8 cellular contexts compared by ENCODE assay signal in genomic region chr16:89478576-89479221, GRCh38. TPM values are rescaled to one million over a fixed set of nuclear protein-coding genes. Genes with fewer than 3 reads are reported as not detected.
DNase-seq lines count a peak whose midpoint lies in the region; ATAC-seq and TF ChIP-seq lines count a peak whose summit lies in the region.

No MANE protein-coding gene starts in this region.

- no peak overlapping the region for H3K27ac ChIP-seq in upper lobe of right lung

- CTCF ChIA-PET in activated CD8-positive, alpha-beta T cell treated with anti-CD3 and anti-CD28 coated beads, Interleukin-2, amount 10 ng/mL, durations not matched to agents 7 days and 5 days (lab: Charles Lee): interaction anchor here (0.7 to 1.5 kb wide), 2 partner anchors 18 to 34 kb away, joined by 3 to 5 read pairs; no protein-coding TSS in a partner anchor

- peaks cover 89% of the 10 kb centered on the region for H3K4me1 Mint-ChIP-seq in activated T-cell treated with anti-CD3 and anti-CD28 coated beads, Interleukin-2, amount 50 U/mL, for 4 hours (ENCODE audit: low read depth)
- H3K4me1 Mint-ChIP-seq in activated CD8-positive, alpha-beta T cell treated with anti-CD3 and anti-CD28 coated beads, Interleukin-2, amount 10 ng/mL, durations not matched to agents 7 days and 5 days (ENCODE audit: low read depth): peaks cover 89% of the 10 kb centered on the region

- DNase-seq in activated T-cell treated with anti-CD3 and anti-CD28 coated beads, Interleukin-2, amount 50 U/mL, for 4 hours: no peak
- DNase-seq in activated T-cell treated with anti-CD3 and anti-CD28 coated beads, Interleukin-2, amount 50 U/mL, for 1 hour: no peak
- no peak for DNase-seq in activated CD8-positive, alpha-beta T cell treated with anti-CD3 and anti-CD28 coated beads, Interleukin-2, amount 10 ng/mL, durations not matched to agents 7 days and 5 days
- peak; percentile 45 for DNase-seq in hepatic stellate cell (ENCODE audit: low spot score)
- DNase-seq in upper lobe of right lung: no peak
- no peak for DNase-seq in NCI-H526 treated with DMSO at 0.1 percent for 48 hours (lab: John Stamatoyannopoulos, UW)
- no peak for DNase-seq in left lobe of liver (ENCODE audit: low spot score)
- DNase-seq in C1 segment of cervical spinal cord (lab: John Stamatoyannopoulos, UW): no peak

- no peak overlapping the region for H3K4me3 ChIP-seq in upper lobe of right lung

- peak overlapping the region; percentile 69 for H3K27ac Mint-ChIP-seq in activated CD8-positive, alpha-beta T cell treated with anti-CD3 and anti-CD28 coated beads, Interleukin-2, amount 10 ng/mL, durations not matched to agents 7 days and 5 days

- POLR2A ChIA-PET in activated CD8-positive, alpha-beta T cell treated with anti-CD3 and anti-CD28 coated beads, Interleukin-2, amount 10 ng/mL, durations not matched to agents 7 days and 5 days (lab: Charles Lee): interaction anchor here (0.7 to 0.9 kb wide), 2 partner anchors 32 to 68 kb away, joined by 3 read pairs; no protein-coding TSS in a partner anchor

- H3K9me3 Mint-ChIP-seq in activated T-cell treated with anti-CD3 and anti-CD28 coated beads, Interleukin-2, amount 50 U/mL, for 4 hours: no peaks in the 10 kb centered on the region
- H3K9me3 Mint-ChIP-seq in activated CD8-positive, alpha-beta T cell treated with anti-CD3 and anti-CD28 coated beads, Interleukin-2, amount 10 ng/mL, durations not matched to agents 7 days and 5 days (ENCODE audit: insufficient read depth): peaks cover 3% of the 10 kb centered on the region

- intact Hi-C loops in upper lobe of right lung (cut with DNase I): no loop called here

- peak overlapping the region; percentile 72 for H3K4me3 Mint-ChIP-seq in activated T-cell treated with anti-CD3 and anti-CD28 coated beads, Interleukin-2, amount 50 U/mL, for 4 hours
- H3K4me3 Mint-ChIP-seq in activated CD8-positive, alpha-beta T cell treated with anti-CD3 and anti-CD28 coated beads, Interleukin-2, amount 10 ng/mL, durations not matched to agents 7 days and 5 days: peak overlapping the region; percentile 60

- H3K9me3 ChIP-seq in upper lobe of right lung: no peaks in the 10 kb centered on the region

- TF ChIP-seq CTCF in upper lobe of right lung (IDR thresholded peaks at IDR 0.05): no peak

- H3K27me3 Mint-ChIP-seq in activated T-cell treated with anti-CD3 and anti-CD28 coated beads, Interleukin-2, amount 50 U/mL, for 4 hours (ENCODE audit: low read depth): no peaks in the 10 kb centered on the region
- no peaks in the 10 kb centered on the region for H3K27me3 Mint-ChIP-seq in activated CD8-positive, alpha-beta T cell treated with anti-CD3 and anti-CD28 coated beads, Interleukin-2, amount 10 ng/mL, durations not matched to agents 7 days and 5 days (ENCODE audit: low read depth)

- H3K36me3 Mint-ChIP-seq in activated T-cell treated with anti-CD3 and anti-CD28 coated beads, Interleukin-2, amount 50 U/mL, for 4 hours (ENCODE audit: insufficient read depth): peaks cover 14% of the 10 kb centered on the region
- H3K36me3 Mint-ChIP-seq in activated CD8-positive, alpha-beta T cell treated with anti-CD3 and anti-CD28 coated beads, Interleukin-2, amount 10 ng/mL, durations not matched to agents 7 days and 5 days (ENCODE audit: low read depth): peaks cover 46% of the 10 kb centered on the region

- peaks cover 79% of the 10 kb centered on the region for H3K4me1 ChIP-seq in upper lobe of right lung

- no peak for ATAC-seq in activated T-cell treated with anti-CD3 and anti-CD28 coated beads, Interleukin-2, amount 50 U/mL, for 4 hours
- peak; percentile 42 for ATAC-seq in activated CD8-positive, alpha-beta T cell treated with anti-CD3 and anti-CD28 coated beads, Interleukin-2, amount 10 ng/mL, durations not matched to agents 7 days and 5 days
- peak; percentile 38 for ATAC-seq in upper lobe of right lung
- ATAC-seq in left lobe of liver: no peak

- H3K27me3 ChIP-seq in upper lobe of right lung: no peaks in the 10 kb centered on the region

- H3K36me3 ChIP-seq in upper lobe of right lung: no peaks in the 10 kb centered on the region

RNA-seq across cellular contexts. Expression of gene ANKRD11, which starts 11.7 kb away (rescaled TPM):
- 100 to 1,000 TPM; 153 to 181 (median 162) TPM for total RNA-seq in activated T-cell treated with anti-CD3 and anti-CD28 coated beads, Interleukin-2, amount 50 U/mL, for 4 hours
- total RNA-seq in activated CD8-positive, alpha-beta T cell treated with anti-CD3 and anti-CD28 coated beads, Interleukin-2, amount 10 ng/mL, durations not matched to agents 7 days and 5 days: 100 to 1,000 TPM; 157 to 175 TPM
- total RNA-seq in upper lobe of right lung (125 TPM), left lobe of liver (50.7 TPM)

RNA-seq across cellular contexts. Expression of gene SPG7, which starts 29.5 kb away (rescaled TPM):
- total RNA-seq in activated T-cell treated with anti-CD3 and anti-CD28 coated beads, Interleukin-2, amount 50 U/mL, for 4 hours: 10 to 100 TPM; 76.1 to 88.4 (median 78.5) TPM
- total RNA-seq in activated CD8-positive, alpha-beta T cell treated with anti-CD3 and anti-CD28 coated beads, Interleukin-2, amount 10 ng/mL, durations not matched to agents 7 days and 5 days: 10 to 100 TPM; 94.7 to 98.4 TPM
- total RNA-seq in upper lobe of right lung: 95.0 TPM
- 68.1 TPM for total RNA-seq in left lobe of liver

Comparison
In these comparisons a context has a peak if more than half of its experiments do, and no peak if none do; other contexts are left out.
1. ATAC-seq: peak in activated CD8-positive, alpha-beta T cell treated with anti-CD3 and anti-CD28 coated beads, Interleukin-2, amount 10 ng/mL, durations not matched to agents 7 days and 5 days (single experiment) and upper lobe of right lung (single experiment); none in activated T-cell treated with anti-CD3 and anti-CD28 coated beads, Interleukin-2, amount 50 U/mL, for 4 hours (0 of 2) and left lobe of liver (single experiment).